ENCODE assay signal across 1 cellular context in genomic region chr6:33788694-33789549, GRCh38.
TF ChIP-seq lines count a peak whose summit lies in the region.

Gene LEMD2 (minus strand): TSS chr6:33789130. CDS start chr6:33789116, 14 bp downstream.

TF ChIP-seq in K562, 482 proteins besides CTCF, POLR2A, EP300 and RAD21 (continued from another document and continues in another):
- TF ChIP-seq SIN3A (IDR thresholded peaks at IDR 0.05; ENCODE audit: borderline replicate concordance in 2 of 2, control insufficient read depth in 1 of 2, low read depth in 2 of 2, low read length in 2 of 2) = peak in 1 of 2 experiments; percentile 53; a peak in 2 of 4 replicates
- peak; percentile 41 for TF ChIP-seq ASH1L (IDR thresholded peaks at IDR 0.05; ENCODE audit: borderline replicate concordance, low read depth, partially characterized antibody)
- TF ChIP-seq ZBTB7A (IDR thresholded peaks at IDR 0.05; ENCODE audit: borderline replicate concordance, control insufficient read depth, low read depth, low read length) = peak; percentile 88; the same call in 1 of the 2 replicates
- TF ChIP-seq MIER1 (IDR thresholded peaks at IDR 0.05; ENCODE audit: low read depth) = no peak
- no peak for TF ChIP-seq CEBPB (tag; IDR thresholded peaks at IDR 0.05)
- peak; percentile 88 for TF ChIP-seq SMAD4 (CRISPR knock-in tag; conservative IDR thresholded peaks at IDR 0.05)
- TF ChIP-seq MXD1 (CRISPR knock-in tag; IDR thresholded peaks at IDR 0.05; ENCODE audit: borderline replicate concordance, poor library complexity, severe bottlenecking) = peak; percentile 2
- TF ChIP-seq ZNF644 (tag; IDR thresholded peaks at IDR 0.05; ENCODE audit: low read depth) = peak; percentile 99
- TF ChIP-seq KLF13 (tag; IDR thresholded peaks at IDR 0.05; ENCODE audit: borderline replicate concordance, low read depth) = peak; percentile 95
- 0 out of 2 replicates have a peak, but pooled peaks have one; percentile 64 for TF ChIP-seq ZNF511 (CRISPR knock-in tag; IDR thresholded peaks at IDR 0.05)
- peak; percentile 63 for TF ChIP-seq ZNF316 (IDR thresholded peaks at IDR 0.05)
- TF ChIP-seq GTF2A2 (tag; IDR thresholded peaks at IDR 0.05) = no peak
- no peak for TF ChIP-seq IRF2 (CRISPR knock-in tag; IDR thresholded peaks at IDR 0.05)
- 0 out of 2 replicates have a peak, but pooled peaks have one; percentile 23 for TF ChIP-seq ZSCAN32 (CRISPR knock-in tag; IDR thresholded peaks at IDR 0.05)
- TF ChIP-seq BACH1 (tag; IDR thresholded peaks at IDR 0.05) = peak; percentile 94; the same call in 1 of the 2 replicates
- TF ChIP-seq BCOR (IDR thresholded peaks at IDR 0.05) = 0 out of 2 replicates have a peak, but pooled peaks have one; percentile 32
- peak; percentile 64; the same call in 1 of the 2 replicates for TF ChIP-seq ZNF311 (CRISPR knock-in tag; IDR thresholded peaks at IDR 0.05)
- TF ChIP-seq NCOA1 (IDR thresholded peaks at IDR 0.05; ENCODE audit: low read depth) = peak; percentile 20; the same call in 1 of the 2 replicates
- no peak for TF ChIP-seq ETS2 (tag; IDR thresholded peaks at IDR 0.05; ENCODE audit: borderline replicate concordance, poor library complexity, severe bottlenecking)
- peak in 1 of 2 experiments; percentile 65; a peak in 1 of 3 replicates for TF ChIP-seq CBX3 (IDR thresholded peaks at IDR 0.05; ENCODE audit: borderline replicate concordance in 1 of 2, low read length in 2 of 2)
- no peak for TF ChIP-seq ZNF318 (IDR thresholded peaks at IDR 0.05; ENCODE audit: borderline replicate concordance in 1 of 2, low read depth in 1 of 2)
- 0 out of 2 replicates have a peak, but pooled peaks have one; percentile 23 for TF ChIP-seq ATF6 (CRISPR knock-in tag; IDR thresholded peaks at IDR 0.05)
- TF ChIP-seq ATF1 (CRISPR knock-in tag; IDR thresholded peaks at IDR 0.05) = no peak; the same call in 1 of the 2 replicates
- peak; percentile 93 for TF ChIP-seq ATF1 (tag; IDR thresholded peaks at IDR 0.05)
- peak; percentile 49; the same call in 1 of the 2 replicates for TF ChIP-seq NFE2 (IDR thresholded peaks at IDR 0.05; ENCODE audit: low read depth)
- peak; percentile 63; the same call in 1 of the 2 replicates for TF ChIP-seq ZNF444 (CRISPR knock-in tag; IDR thresholded peaks at IDR 0.05)
- TF ChIP-seq FIP1L1 (IDR thresholded peaks at IDR 0.05; ENCODE audit: low read depth, low read length, poor library complexity, severe bottlenecking) = peak; percentile 88
- peak in 1 of 2 experiments; percentile 92; a peak in 1 of 4 replicates for TF ChIP-seq KDM4B (IDR thresholded peaks at IDR 0.05; ENCODE audit: borderline replicate concordance in 2 of 2, low read depth in 1 of 2)
- peak; percentile 85 for TF ChIP-seq ZNF239 (CRISPR knock-in tag; IDR thresholded peaks at IDR 0.05)
- TF ChIP-seq MBD2 (IDR thresholded peaks at IDR 0.05; ENCODE audit: borderline replicate concordance, low read depth) = peak; percentile 49; the same call in 1 of the 2 replicates
- peak; percentile 87; the same call in 1 of the 2 replicates for TF ChIP-seq ZBTB17 (CRISPR knock-in tag; IDR thresholded peaks at IDR 0.05)
- peak; percentile 75 for TF ChIP-seq FOSL1 (tag; conservative IDR thresholded peaks at IDR 0.05)
- TF ChIP-seq ZNF76 (CRISPR knock-in tag; IDR thresholded peaks at IDR 0.05; ENCODE audit: borderline replicate concordance) = peak; percentile 89; the same call in 1 of the 2 replicates
- no peak for TF ChIP-seq SAFB2 (IDR thresholded peaks at IDR 0.05; ENCODE audit: borderline replicate concordance, low read depth, low read length, severe bottlenecking)
- no peak for TF ChIP-seq ZNF785 (CRISPR knock-in tag; IDR thresholded peaks at IDR 0.05)
- peak; percentile 99 for TF ChIP-seq ZHX1 (conservative IDR thresholded peaks at IDR 0.05; ENCODE audit: low read length)
- TF ChIP-seq GATAD2A (IDR thresholded peaks at IDR 0.05) = peak; percentile 52; the same call in 1 of the 2 replicates
- TF ChIP-seq HDGF (IDR thresholded peaks at IDR 0.05) = no peak
- TF ChIP-seq HMGN3 (IDR thresholded peaks at IDR 0.05; ENCODE audit: borderline replicate concordance, extremely low read depth, insufficient read length, low read depth, low read length) = peak; percentile 70
- no peak for TF ChIP-seq RNF2 (IDR thresholded peaks at IDR 0.05)
- peak; percentile 75; the same call in 1 of the 2 replicates for TF ChIP-seq ZNF79 (CRISPR knock-in tag; IDR thresholded peaks at IDR 0.05; ENCODE audit: low read depth)
- 0 out of 2 replicates have a peak, but pooled peaks have one; percentile 31 for TF ChIP-seq MTF1 (CRISPR knock-in tag; IDR thresholded peaks at IDR 0.05; ENCODE audit: borderline replicate concordance)
- TF ChIP-seq ZNF384 (IDR thresholded peaks at IDR 0.05; ENCODE audit: low read depth, low read length) = no peak
- TF ChIP-seq RBBP5 (IDR thresholded peaks at IDR 0.05; ENCODE audit: borderline replicate concordance, insufficient read depth, low read length, poor library complexity, severe bottlenecking) = peak; percentile 71
- no peak for TF ChIP-seq MCM5 (IDR thresholded peaks at IDR 0.05; ENCODE audit: low read depth)
- TF ChIP-seq TARDBP (IDR thresholded peaks at IDR 0.05) = peak; percentile 75; the same call in 1 of the 2 replicates
- no peak for TF ChIP-seq CC2D1A (IDR thresholded peaks at IDR 0.05)
- peak; percentile 99 for TF ChIP-seq ZNF766 (CRISPR knock-in tag; conservative IDR thresholded peaks at IDR 0.05)
- no peak for TF ChIP-seq IRF1 (CRISPR knock-in tag; IDR thresholded peaks at IDR 0.05; ENCODE audit: borderline replicate concordance)
- 0 out of 2 replicates have a peak, but pooled peaks have one; percentile 44 for TF ChIP-seq NR4A1 (CRISPR knock-in tag; IDR thresholded peaks at IDR 0.05)
- TF ChIP-seq NR4A1 (tag; IDR thresholded peaks at IDR 0.05) = peak; percentile 91
- peak in 1 of 2 experiments; percentile 49 for TF ChIP-seq E2F6 (IDR thresholded peaks at IDR 0.05; ENCODE audit: borderline replicate concordance in 1 of 2, extremely low read depth in 1 of 2, insufficient read depth in 1 of 2, insufficient read length in 1 of 2, low read depth in 1 of 2, low read length in 1 of 2, poor library complexity in 1 of 2, severe bottlenecking in 1 of 2)
- peak; percentile 36 to 45; a peak in 1 of 4 replicates for TF ChIP-seq TRIM24 (IDR thresholded peaks at IDR 0.05)
- no peak for TF ChIP-seq ZNF717 (CRISPR knock-in tag; IDR thresholded peaks at IDR 0.05)
- TF ChIP-seq SLC30A9 (CRISPR knock-in tag; IDR thresholded peaks at IDR 0.05) = no peak
